ENCODE assay signal across 8 cellular contexts in genomic region chrX:119757979-119758681, GRCh38. TPM values are rescaled to one million over a fixed set of nuclear protein-coding genes. Genes with fewer than 3 reads are reported as not detected.
A peak's percentile ranks its signal among the peaks of the same experiment; 100 is the strongest.
DNase-seq lines count a peak whose midpoint lies in the region; ATAC-seq and TF ChIP-seq lines count a peak whose summit lies in the region.

Gene SOWAHD (plus strand): TSS chrX:119758588. CDS start chrX:119758668, 80 bp downstream.

- peak within 1 kb of the TSS; percentile 95 for H3K27ac Mint-ChIP-seq in T-helper 17 cell

- TF ChIP-seq CTCF in BE2C (IDR thresholded peaks at IDR 0.05; ENCODE audit: low read depth, low read length) (no peak), HEK293 (tag by site-specific recombination; IDR thresholded peaks at IDR 0.05) (0 out of 2 replicates have a peak, but pooled peaks have one; percentile 9), lower lobe of right lung (IDR thresholded peaks at IDR 0.05) (no peak), testis (IDR thresholded peaks at IDR 0.05) (no peak)

- peak within 1 kb of the TSS; percentile 83 for H3K4me3 Mint-ChIP-seq in T-helper 17 cell

- H3K36me3 ChIP-seq in BE2C (no peaks in the 10 kb centered on the region), HEK293 (ENCODE audit: control insufficient read depth in 2 of 2, insufficient read depth in 1 of 2, low read length in 2 of 2) (no peaks in the 10 kb centered on the region), lower lobe of right lung (no peaks in the 10 kb centered on the region), testis (ENCODE audit: low read depth, missing control alignments) (no peaks in the 10 kb centered on the region)

- H3K4me1 ChIP-seq in BE2C (no peaks in the 10 kb centered on the region), HEK293 (ENCODE audit: control insufficient read depth, insufficient read depth, low read length) (0 out of 2 replicates have a peak, but pooled peaks cover 2% of the 10 kb centered on the region), lower lobe of right lung (no peaks in the 10 kb centered on the region), testis (no peaks in the 10 kb centered on the region)

- POLR2A ChIA-PET in HEK293 (lab: Yijun Ruan, JAX): interaction anchor here (0.6 to 3.7 kb wide), 11 partner anchors 9 to 229 kb away, joined by 3 to 32 read pairs (median 6); partner anchors contain the start of genes NKRF, RPL39, SEPTIN6 and UPF3B

- ATAC-seq in T-helper 17 cell: peak; percentile 30
- ATAC-seq in lower lobe of right lung: peak; percentile 70 to 73
- ATAC-seq in GM18907 (IDR thresholded peaks at IDR 0.05; ENCODE audit: unreplicated experiment): no peak

- no peaks in the 10 kb centered on the region for H3K9me3 ChIP-seq in BE2C
- no peaks in the 10 kb centered on the region for H3K9me3 ChIP-seq in HEK293 (ENCODE audit: control insufficient read depth, insufficient read depth, low read depth, low read length)
- no peaks in the 10 kb centered on the region for H3K9me3 ChIP-seq in T-helper 17 cell (ENCODE audit: control insufficient read depth, low read length, poor library complexity, severe bottlenecking)
- H3K9me3 ChIP-seq in lower lobe of right lung: no peaks in the 10 kb centered on the region
- no peaks in the 10 kb centered on the region for H3K9me3 ChIP-seq in testis

- DNase-seq in BE2C (peak; percentile 33), T-helper 17 cell (peak in 2 of 3 donors; percentile 40 to 48), dermis blood vessel endothelial cell (peak; percentile 3), lower lobe of right lung (peak; percentile 63), testis (peak; percentile 77), middle frontal gyrus (ENCODE audit: extremely low spot score, low spot score) (no peak)

- peak within 1 kb of the TSS; percentile 49; the same call in 1 of the 2 replicates for H3K27ac ChIP-seq in HEK293 (ENCODE audit: extremely low read depth, low read depth, low read length)
- peak within 1 kb of the TSS; percentile 72 for H3K27ac ChIP-seq in lower lobe of right lung
- H3K27ac ChIP-seq in testis: peak within 1 kb of the TSS in 1 of 2 donors; percentile 39

- H3K4me3 ChIP-seq in BE2C (ENCODE audit: low read depth, low read length) (peak within 1 kb of the TSS; percentile 44), HEK293 (ENCODE audit: low read depth, low read length) (peak within 1 kb of the TSS; percentile 51), lower lobe of right lung (peak within 1 kb of the TSS; percentile 61), testis (peak within 1 kb of the TSS; percentile 37 to 61)

- TF ChIP-seq POLR2A in testis (IDR thresholded peaks at IDR 0.05): no peak

- H3K4me1 Mint-ChIP-seq in T-helper 17 cell: peaks cover 37% of the 10 kb centered on the region

- H3K36me3 Mint-ChIP-seq in T-helper 17 cell (ENCODE audit: low read depth): no peaks in the 10 kb centered on the region

- intact Hi-C loops in lower lobe of right lung (cut with DNase I) (no loop called here), testis (cut with DNase I; ENCODE audit: low total_unique reads) (no loop called here)

- CTCF ChIA-PET in HEK293 (lab: Yijun Ruan, JAX): interaction anchor here (0.6 to 2.1 kb wide), 15 partner anchors 13 to 529 kb away, joined by 3 to 7 read pairs (median 3); no protein-coding TSS in a partner anchor

- H3K27me3 ChIP-seq in BE2C: no peaks in the 10 kb centered on the region
- H3K27me3 ChIP-seq in lower lobe of right lung (ENCODE audit: low read depth): no peaks in the 10 kb centered on the region
- no peaks in the 10 kb centered on the region for H3K27me3 ChIP-seq in testis

- H3K27me3 Mint-ChIP-seq in T-helper 17 cell: no peaks in the 10 kb centered on the region

- WGBS in testis, 2 donors: 1% methylated on average over 22 of the region's 51 CpGs; no CpG with 5 or more reads in 1 of the 2 donors

TF ChIP-seq in HEK293, 187 proteins besides CTCF, POLR2A, EP300 and RAD21 (continues in another document):
- TF ChIP-seq, protein P1, sequence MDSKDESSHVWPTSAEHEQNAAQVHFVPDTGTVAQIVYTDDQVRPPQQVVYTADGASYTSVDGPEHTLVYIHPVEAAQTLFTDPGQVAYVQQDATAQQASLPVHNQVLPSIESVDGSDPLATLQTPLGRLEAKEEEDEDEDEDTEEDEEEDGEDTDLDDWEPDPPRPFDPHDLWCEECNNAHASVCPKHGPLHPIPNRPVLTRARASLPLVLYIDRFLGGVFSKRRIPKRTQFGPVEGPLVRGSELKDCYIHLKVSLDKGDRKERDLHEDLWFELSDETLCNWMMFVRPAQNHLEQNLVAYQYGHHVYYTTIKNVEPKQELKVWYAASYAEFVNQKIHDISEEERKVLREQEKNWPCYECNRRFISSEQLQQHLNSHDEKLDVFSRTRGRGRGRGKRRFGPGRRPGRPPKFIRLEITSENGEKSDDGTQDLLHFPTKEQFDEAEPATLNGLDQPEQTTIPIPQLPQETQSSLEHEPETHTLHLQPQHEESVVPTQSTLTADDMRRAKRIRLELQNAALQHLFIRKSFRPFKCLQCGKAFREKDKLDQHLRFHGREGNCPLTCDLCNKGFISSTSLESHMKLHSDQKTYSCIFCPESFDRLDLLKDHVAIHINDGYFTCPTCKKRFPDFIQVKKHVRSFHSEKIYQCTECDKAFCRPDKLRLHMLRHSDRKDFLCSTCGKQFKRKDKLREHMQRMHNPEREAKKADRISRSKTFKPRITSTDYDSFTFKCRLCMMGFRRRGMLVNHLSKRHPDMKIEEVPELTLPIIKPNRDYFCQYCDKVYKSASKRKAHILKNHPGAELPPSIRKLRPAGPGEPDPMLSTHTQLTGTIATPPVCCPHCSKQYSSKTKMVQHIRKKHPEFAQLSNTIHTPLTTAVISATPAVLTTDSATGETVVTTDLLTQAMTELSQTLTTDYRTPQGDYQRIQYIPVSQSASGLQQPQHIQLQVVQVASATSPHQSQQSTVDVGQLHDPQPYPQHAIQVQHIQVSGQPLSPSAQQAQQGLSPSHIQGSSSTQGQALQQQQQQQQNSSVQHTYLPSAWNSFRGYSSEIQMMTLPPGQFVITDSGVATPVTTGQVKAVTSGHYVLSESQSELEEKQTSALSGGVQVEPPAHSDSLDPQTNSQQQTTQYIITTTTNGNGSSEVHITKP (tag by site-specific recombination; IDR thresholded peaks at IDR 0.05): peak; percentile 94
- TF ChIP-seq, protein P2, sequence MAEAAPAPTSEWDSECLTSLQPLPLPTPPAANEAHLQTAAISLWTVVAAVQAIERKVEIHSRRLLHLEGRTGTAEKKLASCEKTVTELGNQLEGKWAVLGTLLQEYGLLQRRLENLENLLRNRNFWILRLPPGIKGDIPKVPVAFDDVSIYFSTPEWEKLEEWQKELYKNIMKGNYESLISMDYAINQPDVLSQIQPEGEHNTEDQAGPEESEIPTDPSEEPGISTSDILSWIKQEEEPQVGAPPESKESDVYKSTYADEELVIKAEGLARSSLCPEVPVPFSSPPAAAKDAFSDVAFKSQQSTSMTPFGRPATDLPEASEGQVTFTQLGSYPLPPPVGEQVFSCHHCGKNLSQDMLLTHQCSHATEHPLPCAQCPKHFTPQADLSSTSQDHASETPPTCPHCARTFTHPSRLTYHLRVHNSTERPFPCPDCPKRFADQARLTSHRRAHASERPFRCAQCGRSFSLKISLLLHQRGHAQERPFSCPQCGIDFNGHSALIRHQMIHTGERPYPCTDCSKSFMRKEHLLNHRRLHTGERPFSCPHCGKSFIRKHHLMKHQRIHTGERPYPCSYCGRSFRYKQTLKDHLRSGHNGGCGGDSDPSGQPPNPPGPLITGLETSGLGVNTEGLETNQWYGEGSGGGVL (tag by site-specific recombination; IDR thresholded peaks at IDR 0.05): peak; percentile 95
- TF ChIP-seq ZNF24 (tag by site-specific recombination; IDR thresholded peaks at IDR 0.05) (no peak), ZNF501 (tag by site-specific recombination; IDR thresholded peaks at IDR 0.05) (0 out of 2 replicates have a peak, but pooled peaks have one; percentile 31), IKZF3 (tag by site-specific recombination; IDR thresholded peaks at IDR 0.05) (0 out of 2 replicates have a peak, but pooled peaks have one; percentile 47), ZFHX2 (tag by site-specific recombination; conservative IDR thresholded peaks at IDR 0.05) (peak; percentile 82), ZBTB20 (tag by site-specific recombination; IDR thresholded peaks at IDR 0.05) (peak; percentile 74), KLF1 (tag by site-specific recombination; IDR thresholded peaks at IDR 0.05) (peak; percentile 76), SP7 (tag by site-specific recombination; IDR thresholded peaks at IDR 0.05) (0 out of 2 replicates have a peak, but pooled peaks have one; percentile 17), ZNF335 (tag by site-specific recombination; conservative IDR thresholded peaks at IDR 0.05) (peak; percentile 88), BCL11A (tag by site-specific recombination; IDR thresholded peaks at IDR 0.05; ENCODE audit: low read depth) (0 out of 2 replicates have a peak, but pooled peaks have one; percentile 13), WT1 (tag by site-specific recombination; IDR thresholded peaks at IDR 0.05) (no peak; the same call in 1 of the 2 replicates), EGR2 (tag by site-specific recombination; IDR thresholded peaks at IDR 0.05; ENCODE audit: low read depth) (peak; percentile 81)
- TF ChIP-seq, protein P3, sequence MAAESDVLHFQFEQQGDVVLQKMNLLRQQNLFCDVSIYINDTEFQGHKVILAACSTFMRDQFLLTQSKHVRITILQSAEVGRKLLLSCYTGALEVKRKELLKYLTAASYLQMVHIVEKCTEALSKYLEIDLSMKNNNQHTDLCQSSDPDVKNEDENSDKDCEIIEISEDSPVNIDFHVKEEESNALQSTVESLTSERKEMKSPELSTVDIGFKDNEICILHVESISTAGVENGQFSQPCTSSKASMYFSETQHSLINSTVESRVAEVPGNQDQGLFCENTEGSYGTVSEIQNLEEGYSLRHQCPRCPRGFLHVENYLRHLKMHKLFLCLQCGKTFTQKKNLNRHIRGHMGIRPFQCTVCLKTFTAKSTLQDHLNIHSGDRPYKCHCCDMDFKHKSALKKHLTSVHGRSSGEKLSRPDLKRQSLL (tag by site-specific recombination; IDR thresholded peaks at IDR 0.05): peak; percentile 50; the same call in 1 of the 2 replicates

RNA-seq across cellular contexts. Expression of gene SOWAHD, which starts in this region (rescaled TPM):
- polyA plus RNA-seq in BE2C (2012; ENCODE audit: insufficient read depth, insufficient read length, low read depth): 0.28 TPM
- total RNA-seq in T-helper 17 cell: under 1 TPM in 1 of 2 donors, not detected in 1; 0.65 TPM
- total RNA-seq in dermis blood vessel endothelial cell: 0.05 TPM in 1 of 2 replicates, not detected in the other
- 9.6 TPM for total RNA-seq in lower lobe of right lung
- total RNA-seq in testis: 10 to 100 TPM; 12.6 to 21.4 TPM
- polyA plus RNA-seq in testis (ENCODE audit: insufficient read depth, low read depth, low replicate concordance): 8.9 TPM

Comparison
In these comparisons a context has a peak if more than half of its experiments do, and no peak if none do; other contexts are left out.
1. Peak in DNase-seq and ATAC-seq in T-helper 17 cell; RNA of the gene not detected or under 1 TPM.
2. Peak in DNase-seq in dermis blood vessel endothelial cell; RNA of the gene not detected or under 1 TPM.